In genomic region chr3:186108941-186109865, GRCh38 we compare ENCODE assay signal across 1 cellular context.
TF ChIP-seq lines count a peak whose summit lies in the region.

Gene ETV5 (minus strand): TSS chr3:186109089. CDS start chr3:186105868, 3,221 bp downstream.

TF ChIP-seq in GM12878, 131 proteins besides CTCF, POLR2A, EP300 and RAD21 (continued from another document and continues in another):
- TF ChIP-seq BHLHE40 (IDR thresholded peaks at IDR 0.05; ENCODE audit: borderline replicate concordance in 1 of 2, low read depth in 2 of 2, low read length in 1 of 2) = peak in 1 of 2 experiments; percentile 47; a peak in 1 of 4 replicates
- peak; percentile 64; the same call in 1 of the 2 replicates for TF ChIP-seq TCF3 (IDR thresholded peaks at IDR 0.05; ENCODE audit: borderline replicate concordance, insufficient read depth, low read depth, low read length)
- no peak for TF ChIP-seq ZBED1 (IDR thresholded peaks at IDR 0.05; ENCODE audit: borderline replicate concordance)
- no peak for TF ChIP-seq HSF1 (IDR thresholded peaks at IDR 0.05; ENCODE audit: low read depth, low read length)
- TF ChIP-seq ZNF687 (IDR thresholded peaks at IDR 0.05) = peak; percentile 38
- no peak for TF ChIP-seq RELA (IDR thresholded peaks at IDR 0.05; ENCODE audit: borderline replicate concordance, partially characterized antibody)
- peak; percentile 98 for TF ChIP-seq PBX3 (IDR thresholded peaks at IDR 0.05; ENCODE audit: insufficient replicate concordance, low read depth, low read length)
- peak; percentile 47; the same call in 1 of the 2 replicates for TF ChIP-seq PML (IDR thresholded peaks at IDR 0.05; ENCODE audit: low read length)
- TF ChIP-seq CHD4 (IDR thresholded peaks at IDR 0.05) = no peak
- no peak for TF ChIP-seq USF2 (IDR thresholded peaks at IDR 0.05; ENCODE audit: borderline replicate concordance, low read depth, low read length)
- TF ChIP-seq CBFB (IDR thresholded peaks at IDR 0.05; ENCODE audit: low read depth) = no peak
- TF ChIP-seq NR2C1 (IDR thresholded peaks at IDR 0.05) = no peak
- TF ChIP-seq GABPA (IDR thresholded peaks at IDR 0.05; ENCODE audit: low read depth) = no peak
- TF ChIP-seq SREBF2 (IDR thresholded peaks at IDR 0.05; ENCODE audit: low read length) = no peak
- TF ChIP-seq CHD2 (IDR thresholded peaks at IDR 0.05; ENCODE audit: borderline replicate concordance, low read depth, low read length) = peak; percentile 94
- 0 out of 2 replicates have a peak, but pooled peaks have one; percentile 20 for TF ChIP-seq ZNF207 (IDR thresholded peaks at IDR 0.05; ENCODE audit: borderline replicate concordance)
- TF ChIP-seq POLR2AphosphoS5 (IDR thresholded peaks at IDR 0.05; ENCODE audit: low read length) = peak; percentile 57; the same call in 1 of the 2 replicates
- no peak for TF ChIP-seq BRCA1 (IDR thresholded peaks at IDR 0.05; ENCODE audit: low read depth, low read length)
- no peak for TF ChIP-seq NR2F1 (conservative IDR thresholded peaks at IDR 0.05)
- peak; percentile 80; the same call in 1 of the 2 replicates for TF ChIP-seq TCF12 (IDR thresholded peaks at IDR 0.05; ENCODE audit: low read depth, low read length)
- TF ChIP-seq ZBTB40 (IDR thresholded peaks at IDR 0.05; ENCODE audit: borderline replicate concordance) = peak; percentile 31; the same call in 1 of the 2 replicates
- TF ChIP-seq, protein P1, sequence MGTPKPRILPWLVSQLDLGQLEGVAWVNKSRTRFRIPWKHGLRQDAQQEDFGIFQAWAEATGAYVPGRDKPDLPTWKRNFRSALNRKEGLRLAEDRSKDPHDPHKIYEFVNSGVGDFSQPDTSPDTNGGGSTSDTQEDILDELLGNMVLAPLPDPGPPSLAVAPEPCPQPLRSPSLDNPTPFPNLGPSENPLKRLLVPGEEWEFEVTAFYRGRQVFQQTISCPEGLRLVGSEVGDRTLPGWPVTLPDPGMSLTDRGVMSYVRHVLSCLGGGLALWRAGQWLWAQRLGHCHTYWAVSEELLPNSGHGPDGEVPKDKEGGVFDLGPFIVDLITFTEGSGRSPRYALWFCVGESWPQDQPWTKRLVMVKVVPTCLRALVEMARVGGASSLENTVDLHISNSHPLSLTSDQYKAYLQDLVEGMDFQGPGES (IDR thresholded peaks at IDR 0.05) = peak; percentile 90
- TF ChIP-seq SP1 (IDR thresholded peaks at IDR 0.05; ENCODE audit: low read depth, low read length) = peak; percentile 97
- TF ChIP-seq E2F4 (IDR thresholded peaks at IDR 0.05; ENCODE audit: low read depth, low read length) = 0 out of 2 replicates have a peak, but pooled peaks have one; percentile 26
- TF ChIP-seq ATF2 (IDR thresholded peaks at IDR 0.05; ENCODE audit: low read length) = no peak
- TF ChIP-seq JUNB (IDR thresholded peaks at IDR 0.05) = peak; percentile 32; the same call in 1 of the 2 replicates
- TF ChIP-seq TARDBP (IDR thresholded peaks at IDR 0.05; ENCODE audit: borderline replicate concordance) = no peak
- TF ChIP-seq CBX5 (IDR thresholded peaks at IDR 0.05; ENCODE audit: low read depth) = no peak
- TF ChIP-seq CBX3 (IDR thresholded peaks at IDR 0.05; ENCODE audit: borderline replicate concordance, low read depth) = no peak
- no peak for TF ChIP-seq STAT1 (conservative IDR thresholded peaks at IDR 0.05)
- peak in 1 of 2 experiments; percentile 9; a peak in 1 of 3 replicates for TF ChIP-seq EGR1 (IDR thresholded peaks at IDR 0.05; ENCODE audit: borderline replicate concordance in 1 of 2, low read depth in 2 of 2, low read length in 2 of 2)
- no peak for TF ChIP-seq CHD1 (IDR thresholded peaks at IDR 0.05; ENCODE audit: low read depth, low read length)
- no peak for TF ChIP-seq ZSCAN29 (IDR thresholded peaks at IDR 0.05)
- peak; percentile 94 for TF ChIP-seq KLF5 (IDR thresholded peaks at IDR 0.05; ENCODE audit: partially characterized antibody)
- TF ChIP-seq NR2C2 (IDR thresholded peaks at IDR 0.05; ENCODE audit: borderline replicate concordance, control insufficient read depth, insufficient read length, low read depth) = no peak
- no peak for TF ChIP-seq ZNF274 (IDR thresholded peaks at IDR 0.05; ENCODE audit: insufficient read depth, insufficient read length)
- TF ChIP-seq ASH2L (IDR thresholded peaks at IDR 0.05; ENCODE audit: borderline replicate concordance, low read depth) = no peak
- no peak for TF ChIP-seq RB1 (IDR thresholded peaks at IDR 0.05; ENCODE audit: borderline replicate concordance)
- TF ChIP-seq HCFC1 (IDR thresholded peaks at IDR 0.05; ENCODE audit: low read length) = no peak
- no peak for TF ChIP-seq HDAC2 (IDR thresholded peaks at IDR 0.05)
- TF ChIP-seq RCOR1 (conservative IDR thresholded peaks at IDR 0.05; ENCODE audit: low read depth, low read length) = no peak
- peak; percentile 63 for TF ChIP-seq CREB1 (IDR thresholded peaks at IDR 0.05; ENCODE audit: low read depth)
- TF ChIP-seq, protein P2, sequence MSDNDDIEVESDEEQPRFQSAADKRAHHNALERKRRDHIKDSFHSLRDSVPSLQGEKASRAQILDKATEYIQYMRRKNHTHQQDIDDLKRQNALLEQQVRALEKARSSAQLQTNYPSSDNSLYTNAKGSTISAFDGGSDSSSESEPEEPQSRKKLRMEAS (IDR thresholded peaks at IDR 0.05; ENCODE audit: low read depth, low read length) = 0 out of 2 replicates have a peak, but pooled peaks have one; percentile 9
- no peak; the same call in 1 of the 2 replicates for TF ChIP-seq CEBPZ (IDR thresholded peaks at IDR 0.05; ENCODE audit: low read depth, low read length)
